1 cellular context compared by ENCODE assay signal in genomic region chr6:5401845-5402738, GRCh38.
TF ChIP-seq lines count a peak whose summit lies in the region.

No MANE protein-coding gene starts in this region.

TF ChIP-seq in K562, 482 proteins besides CTCF, POLR2A, EP300 and RAD21 (continued from another document):
- TF ChIP-seq FOXP4 (CRISPR knock-in tag; IDR thresholded peaks at IDR 0.05; ENCODE audit: borderline replicate concordance), result no peak
- TF ChIP-seq ZNF197 (CRISPR knock-in tag; IDR thresholded peaks at IDR 0.05; ENCODE audit: low read depth), result no peak
- TF ChIP-seq SIN3A (IDR thresholded peaks at IDR 0.05; ENCODE audit: borderline replicate concordance in 2 of 2, control insufficient read depth in 1 of 2, low read depth in 2 of 2, low read length in 2 of 2), result no peak
- no peak for TF ChIP-seq ELK1 (CRISPR knock-in tag; IDR thresholded peaks at IDR 0.05)
- no peak for TF ChIP-seq CHAMP1 (IDR thresholded peaks at IDR 0.05)
- TF ChIP-seq ZFP30 (CRISPR knock-in tag; IDR thresholded peaks at IDR 0.05; ENCODE audit: borderline replicate concordance), result no peak
- no peak for TF ChIP-seq CBX8 (IDR thresholded peaks at IDR 0.05; ENCODE audit: borderline replicate concordance, extremely low read depth, low read depth, low read length, poor library complexity, severe bottlenecking)
- peak; percentile 61; the same call in 1 of the 2 replicates for TF ChIP-seq ARID2 (IDR thresholded peaks at IDR 0.05)
- no peak for TF ChIP-seq TCF7L2 (IDR thresholded peaks at IDR 0.05; ENCODE audit: low read depth, low read length)
- TF ChIP-seq, protein P1, sequence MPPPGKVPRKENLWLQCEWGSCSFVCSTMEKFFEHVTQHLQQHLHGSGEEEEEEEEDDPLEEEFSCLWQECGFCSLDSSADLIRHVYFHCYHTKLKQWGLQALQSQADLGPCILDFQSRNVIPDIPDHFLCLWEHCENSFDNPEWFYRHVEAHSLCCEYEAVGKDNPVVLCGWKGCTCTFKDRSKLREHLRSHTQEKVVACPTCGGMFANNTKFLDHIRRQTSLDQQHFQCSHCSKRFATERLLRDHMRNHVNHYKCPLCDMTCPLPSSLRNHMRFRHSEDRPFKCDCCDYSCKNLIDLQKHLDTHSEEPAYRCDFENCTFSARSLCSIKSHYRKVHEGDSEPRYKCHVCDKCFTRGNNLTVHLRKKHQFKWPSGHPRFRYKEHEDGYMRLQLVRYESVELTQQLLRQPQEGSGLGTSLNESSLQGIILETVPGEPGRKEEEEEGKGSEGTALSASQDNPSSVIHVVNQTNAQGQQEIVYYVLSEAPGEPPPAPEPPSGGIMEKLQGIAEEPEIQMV (tag; conservative IDR thresholded peaks at IDR 0.05; ENCODE audit: low read depth), result 0 out of 2 replicates have a peak, but pooled peaks have one; percentile 7
- TF ChIP-seq CC2D1A (IDR thresholded peaks at IDR 0.05), result peak; percentile 72
- TF ChIP-seq ZC3H11A (IDR thresholded peaks at IDR 0.05; ENCODE audit: low read depth, low read length), result peak; percentile 56; the same call in 1 of the 2 replicates
- 0 out of 2 replicates have a peak, but pooled peaks have one; percentile 61 for TF ChIP-seq SMC3 (conservative IDR thresholded peaks at IDR 0.05; ENCODE audit: insufficient read depth, low read depth, low read length)
- TF ChIP-seq ZNF134 (CRISPR knock-in tag; conservative IDR thresholded peaks at IDR 0.05), result no peak
- TF ChIP-seq HMG20A (CRISPR knock-in tag; conservative IDR thresholded peaks at IDR 0.05), result no peak
- TF ChIP-seq MTA2 (IDR thresholded peaks at IDR 0.05; ENCODE audit: low read depth), result no peak
- peak; percentile 47; the same call in 1 of the 2 replicates for TF ChIP-seq HLTF (IDR thresholded peaks at IDR 0.05)
- 0 out of 2 replicates have a peak, but pooled peaks have one; percentile 19 for TF ChIP-seq SMARCA5 (IDR thresholded peaks at IDR 0.05)
- TF ChIP-seq, protein P2, sequence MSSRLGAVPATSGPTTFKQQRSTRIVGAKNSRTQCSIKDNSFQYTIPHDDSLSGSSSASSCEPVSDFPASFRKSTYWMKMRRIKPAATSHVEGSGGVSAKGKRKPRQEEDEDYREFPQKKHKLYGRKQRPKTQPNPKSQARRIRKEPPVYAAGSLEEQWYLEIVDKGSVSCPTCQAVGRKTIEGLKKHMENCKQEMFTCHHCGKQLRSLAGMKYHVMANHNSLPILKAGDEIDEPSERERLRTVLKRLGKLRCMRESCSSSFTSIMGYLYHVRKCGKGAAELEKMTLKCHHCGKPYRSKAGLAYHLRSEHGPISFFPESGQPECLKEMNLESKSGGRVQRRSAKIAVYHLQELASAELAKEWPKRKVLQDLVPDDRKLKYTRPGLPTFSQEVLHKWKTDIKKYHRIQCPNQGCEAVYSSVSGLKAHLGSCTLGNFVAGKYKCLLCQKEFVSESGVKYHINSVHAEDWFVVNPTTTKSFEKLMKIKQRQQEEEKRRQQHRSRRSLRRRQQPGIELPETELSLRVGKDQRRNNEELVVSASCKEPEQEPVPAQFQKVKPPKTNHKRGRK (tag; IDR thresholded peaks at IDR 0.05), result peak; percentile 90
